12 cellular contexts compared by ENCODE assay signal in genomic region chr14:61438036-61438435, GRCh38.
DNase-seq lines count a peak whose midpoint lies in the region; ATAC-seq and TF ChIP-seq lines count a peak whose summit lies in the region.
"Had no signal": no experiment of that assay in that cellular context is flagged by ENCODE, and none has a peak within 500 bp of the region (broad histone marks: within the 10 kb centered on the region; RNA-seq: fewer than 3 reads in every experiment).

No MANE protein-coding gene starts in this region.

- no peak overlapping the region for H3K4me3 ChIP-seq in cardiac muscle cell

- H3K36me3 Mint-ChIP-seq in activated naive CD8-positive, alpha-beta T cell = peaks cover 9% of the 10 kb centered on the region
- peaks cover 0 to 26% (median 0%) of the 10 kb centered on the region in 3 donors for H3K36me3 Mint-ChIP-seq in naive thymus-derived CD8-positive, alpha-beta T cell

- H3K27me3 Mint-ChIP-seq in activated naive CD8-positive, alpha-beta T cell = no peaks in the 10 kb centered on the region
- no peaks in the 10 kb centered on the region for H3K27me3 Mint-ChIP-seq in naive thymus-derived CD8-positive, alpha-beta T cell

- peak overlapping the region; percentile 82 for H3K4me3 Mint-ChIP-seq in activated naive CD8-positive, alpha-beta T cell
- H3K4me3 Mint-ChIP-seq in naive thymus-derived CD8-positive, alpha-beta T cell = peak overlapping the region; percentile 65 to 98 (median 80)
- H3K4me3 Mint-ChIP-seq: B cell, nephron had no signal

- H3K9me3 ChIP-seq in cardiac muscle cell (ENCODE audit: low read depth) = no peaks in the 10 kb centered on the region

- peak; percentile 49 to 77 for ATAC-seq in naive thymus-derived CD8-positive, alpha-beta T cell
- ATAC-seq in GM21737 (IDR thresholded peaks at IDR 0.05; ENCODE audit: unreplicated experiment) = no peak

- POLR2A ChIA-PET in naive thymus-derived CD8-positive, alpha-beta T cell (lab: Charles Lee) = interaction anchor here (0.6 to 1.2 kb wide), 3 partner anchors 13 to 116 kb away, joined by 3 to 5 read pairs (median 3); partner anchors contain the start of gene PRKCH

- H3K27me3 ChIP-seq in cardiac muscle cell = no peaks in the 10 kb centered on the region

- peaks cover 41% of the 10 kb centered on the region for H3K4me1 ChIP-seq in cardiac muscle cell (ENCODE audit: low read depth)

- peaks cover 92% of the 10 kb centered on the region for H3K4me1 Mint-ChIP-seq in activated naive CD8-positive, alpha-beta T cell (ENCODE audit: low read depth)
- peaks cover 43 to 96% (median 91%) of the 10 kb centered on the region in 4 donors for H3K4me1 Mint-ChIP-seq in naive thymus-derived CD8-positive, alpha-beta T cell

- DNase-seq in cardiac muscle cell (ENCODE audit: low read depth in 1 of 2, low spot score in 1 of 2) = no peak
- no peak for DNase-seq in cardiac septum (ENCODE audit: low spot score)
- peak in 7 of 10 donors; percentile 37 to 68 (median 42) for DNase-seq in naive thymus-derived CD8-positive, alpha-beta T cell
- DNase-seq in stimulated activated CD4-positive, alpha-beta T cell treated with anti-CD3 and anti-CD28 coated beads, Interleukin-4, amount 100 ng/mL, for 1 hour = no peak
- no peak for DNase-seq in DMS153 treated with DMSO at 0.1 percent for 48 hours (lab: John Stamatoyannopoulos, UW; ENCODE audit: unreplicated experiment)
- no peak for DNase-seq in globus pallidus (ENCODE audit: low spot score)
- DNase-seq: NCI-H1930; NK-92 treated with Interleukin-12 subunit alpha and Interleukin-12 subunit beta, amount 100 ng/mL, for 24 hours had no signal

- H3K27ac ChIP-seq in cardiac muscle cell = peak overlapping the region; percentile 87

- TF ChIP-seq CTCF in cardiac muscle cell (IDR thresholded peaks at IDR 0.05; ENCODE audit: low read depth, low read length) = no peak

- no peaks in the 10 kb centered on the region for H3K9me3 Mint-ChIP-seq in activated naive CD8-positive, alpha-beta T cell (ENCODE audit: low read depth)
- no peaks in the 10 kb centered on the region for H3K9me3 Mint-ChIP-seq in naive thymus-derived CD8-positive, alpha-beta T cell
- H3K9me3 Mint-ChIP-seq: nephron had no signal

- intact Hi-C loops in cardiac septum (cut with DNase I) = no loop called here

- H3K27ac Mint-ChIP-seq in activated naive CD8-positive, alpha-beta T cell = peak overlapping the region; percentile 93
- H3K27ac Mint-ChIP-seq in naive thymus-derived CD8-positive, alpha-beta T cell = peak overlapping the region; percentile 90 to 99 (median 94)
- H3K27ac Mint-ChIP-seq: B cell, nephron had no signal

- H3K36me3 ChIP-seq in cardiac muscle cell = no peaks in the 10 kb centered on the region

Comparison
In these comparisons a context has a peak if more than half of its experiments do, and no peak if none do; other contexts are left out.
1. DNase-seq: peak in naive thymus-derived CD8-positive, alpha-beta T cell (7 of 10); none in cardiac muscle cell (0 of 2), cardiac septum (single experiment), stimulated activated CD4-positive, alpha-beta T cell treated with anti-CD3 and anti-CD28 coated beads, Interleukin-4, amount 100 ng/mL, for 1 hour (single experiment), DMS153 treated with DMSO at 0.1 percent for 48 hours (single experiment) and globus pallidus (single experiment).